10 cellular contexts compared by ENCODE assay signal in genomic region chr9:108850293-108850897, GRCh38. TPM values are rescaled to one million over a fixed set of nuclear protein-coding genes. Genes with fewer than 3 reads are reported as not detected.
DNase-seq lines count a peak whose midpoint lies in the region; ATAC-seq and TF ChIP-seq lines count a peak whose summit lies in the region.
"Had no signal": no experiment of that assay in that cellular context is flagged by ENCODE, and none has a peak within 500 bp of the region (broad histone marks: within the 10 kb centered on the region; RNA-seq: fewer than 3 reads in every experiment).

No MANE protein-coding gene starts in this region.

- H2BK15ac ChIP-seq in mesendoderm (replicated peaks; ENCODE audit: low read depth), result no peak overlapping the region

- H3K4me3 ChIP-seq in mesendoderm (ENCODE audit: low read length) (no peak overlapping the region), psoas muscle (no peak overlapping the region)

- H3K36me3 ChIP-seq in mesendoderm (ENCODE audit: control insufficient read depth, insufficient read depth, low read length) (no peaks in the 10 kb centered on the region), psoas muscle (ENCODE audit: insufficient read depth in 1 of 2, low read depth in 1 of 2) (no peaks in the 10 kb centered on the region)

- no peak overlapping the region for H3K9ac ChIP-seq in mesendoderm (ENCODE audit: low read length)

- no peaks in the 10 kb centered on the region for H3K9me3 ChIP-seq in psoas muscle

- no peak overlapping the region for H2BK120ac ChIP-seq in mesendoderm (ENCODE audit: low read depth, low read length)

- intact Hi-C loops in psoas muscle (cut with DNase I) (no loop called here), posterior cingulate gyrus (cut with DNase I) (no loop called here)

- WGBS in mesendoderm (ENCODE audit: extremely low coverage, insufficient coverage, low lambda C conversion rate), result no CpG with 5 or more reads among the region's 3 CpGs
- WGBS in psoas muscle, 3 donors, result 95 to 98% (median 98%) methylated on average over 3 of the region's 3 CpGs

- H3K56ac ChIP-seq in mesendoderm (ENCODE audit: low read length), result no peak overlapping the region

- no peak overlapping the region for H3K18ac ChIP-seq in mesendoderm (ENCODE audit: low read length)

- no peak for TF ChIP-seq CTCF in psoas muscle (IDR thresholded peaks at IDR 0.05)

- H3K79me1 ChIP-seq in mesendoderm (ENCODE audit: low read length), result no peaks in the 10 kb centered on the region

- no peak overlapping the region for H3K4ac ChIP-seq in mesendoderm (ENCODE audit: low read depth, low read length)

- no peaks in the 10 kb centered on the region for H3K79me2 ChIP-seq in mesendoderm (ENCODE audit: control insufficient read depth, insufficient read depth, low read length)

- no peak overlapping the region for H2BK5ac ChIP-seq in mesendoderm (ENCODE audit: low read length)

- no peak overlapping the region for H2AK5ac ChIP-seq in mesendoderm (ENCODE audit: low read length)

- H3K27ac ChIP-seq in mesendoderm (ENCODE audit: low read depth, low read length) (no peak overlapping the region), psoas muscle (no peak overlapping the region)

- H3K23ac ChIP-seq in mesendoderm (ENCODE audit: low read length), result no peak overlapping the region

- in situ Hi-C loops in T47D (cut with HindIII; ENCODE audit: low pct_unique_long_range_greater_than_20kb, low sequenced_read_pairs), result no loop called here

- H3K27me3 ChIP-seq in mesendoderm (ENCODE audit: insufficient read depth, low read length, poor library complexity), result no peaks in the 10 kb centered on the region
- no peaks in the 10 kb centered on the region for H3K27me3 ChIP-seq in psoas muscle (ENCODE audit: insufficient read depth in 3 of 3, low read length in 2 of 3)

- no peak overlapping the region for H4K8ac ChIP-seq in mesendoderm (ENCODE audit: low read depth, low read length)

- no peaks in the 10 kb centered on the region for H3K4me1 ChIP-seq in mesendoderm (ENCODE audit: control insufficient read depth, low read depth, low read length)
- H3K4me1 ChIP-seq in psoas muscle, result no peaks in the 10 kb centered on the region

- ATAC-seq in GM18907 (IDR thresholded peaks at IDR 0.05; ENCODE audit: unreplicated experiment) (no peak), psoas muscle (no peak)

- H3K4me2 ChIP-seq in mesendoderm (ENCODE audit: low read length), result no peak overlapping the region

- no peak overlapping the region for H4K5ac ChIP-seq in mesendoderm (ENCODE audit: low read length)

- DNase-seq in DMS 273 (lab: John Stamatoyannopoulos, UW; ENCODE audit: unreplicated experiment) (peak; percentile 39), DMS 273 treated with DMSO at 0.1 percent for 48 hours (lab: John Stamatoyannopoulos, UW) (no peak), LHCN-M2 (ENCODE audit: low read depth) (peak; percentile 31), T47D (ENCODE audit: low read depth in 1 of 2, low spot score in 1 of 2) (peak; percentile 66 to 75), mesendoderm (peak; percentile 35), psoas muscle (no peak), posterior cingulate gyrus (no peak)
- DNase-seq: NCI-H2029 had no signal

RNA-seq across cellular contexts. Expression of gene ACTL7B, which starts 5.4 kb away (rescaled TPM):
- total RNA-seq in LHCN-M2 (2014; rRNA removed) (not detected in 2 replicates), psoas muscle (not detected)
- not detected for polyA plus RNA-seq in LHCN-M2 (2012)
- polyA plus RNA-seq in mesendoderm (2013, experiment 1 of 2), result not detected
- polyA plus RNA-seq in mesendoderm (2013, experiment 2 of 2), result not detected
- not detected for polyA plus RNA-seq in psoas muscle
- total RNA-seq: A172 had no signal

RNA-seq across cellular contexts. Expression of gene ACTL7A, which starts 11.7 kb away (rescaled TPM):
- total RNA-seq in LHCN-M2 (2014; rRNA removed) (not detected in 2 replicates), psoas muscle (not detected)
- polyA plus RNA-seq in LHCN-M2 (2012), result not detected
- not detected for polyA plus RNA-seq in mesendoderm (2013, experiment 1 of 2)
- not detected for polyA plus RNA-seq in mesendoderm (2013, experiment 2 of 2)
- polyA plus RNA-seq in psoas muscle, result not detected
- total RNA-seq: A172 had no signal

Comparison
In these comparisons a context has a peak if more than half of its experiments do, and no peak if none do; other contexts are left out.
1. DNase-seq: peak in DMS 273 (single experiment), LHCN-M2 (single experiment), T47D (2 of 2) and mesendoderm (single experiment); none in DMS 273 treated with DMSO at 0.1 percent for 48 hours (single experiment), psoas muscle (0 of 2) and posterior cingulate gyrus (0 of 10).